In the genomic region with DNA sequence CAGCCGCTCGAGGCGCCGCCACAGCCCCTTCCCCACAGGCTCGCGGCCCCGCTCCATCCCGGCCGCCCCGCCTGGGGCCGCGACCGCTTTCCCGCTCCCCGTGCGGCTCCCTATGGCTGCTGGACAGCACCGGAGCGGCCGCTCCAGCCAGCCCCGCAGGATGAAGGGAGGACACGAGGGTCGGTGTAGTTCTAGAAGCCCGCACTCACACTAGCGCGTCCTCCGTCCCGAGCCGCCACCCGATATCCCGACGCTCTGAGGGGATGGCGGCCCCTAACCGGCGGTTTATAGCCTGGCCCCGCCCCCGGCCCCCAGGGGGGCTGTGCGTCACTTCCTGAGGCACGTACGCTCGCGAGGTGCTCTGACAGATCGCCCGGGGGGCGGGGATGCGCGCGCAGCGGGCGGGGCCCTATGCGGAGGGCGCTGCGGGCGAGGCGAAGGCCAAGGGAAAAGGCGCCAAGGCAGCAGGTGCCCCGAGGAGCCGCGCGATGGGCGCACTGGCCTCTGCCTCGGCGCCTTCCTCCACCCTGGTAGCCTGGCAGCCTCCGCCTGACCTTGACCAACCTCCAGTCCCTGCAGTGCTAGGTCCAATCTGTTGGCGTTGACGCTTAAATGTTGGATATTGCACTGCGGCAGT, we compare ENCODE assay signal across 1 cellular context.
TF ChIP-seq lines count a peak whose summit lies in the region.

A gene (minus strand): TSS at position 257 of the 637 bp plus-strand sequence. CDS start 4,991 bp downstream, outside the sequence.

TF ChIP-seq in HepG2, 621 proteins besides CTCF, POLR2A, EP300 and RAD21 (continued from another document and continues in another):
- TF ChIP-seq, protein P1, sequence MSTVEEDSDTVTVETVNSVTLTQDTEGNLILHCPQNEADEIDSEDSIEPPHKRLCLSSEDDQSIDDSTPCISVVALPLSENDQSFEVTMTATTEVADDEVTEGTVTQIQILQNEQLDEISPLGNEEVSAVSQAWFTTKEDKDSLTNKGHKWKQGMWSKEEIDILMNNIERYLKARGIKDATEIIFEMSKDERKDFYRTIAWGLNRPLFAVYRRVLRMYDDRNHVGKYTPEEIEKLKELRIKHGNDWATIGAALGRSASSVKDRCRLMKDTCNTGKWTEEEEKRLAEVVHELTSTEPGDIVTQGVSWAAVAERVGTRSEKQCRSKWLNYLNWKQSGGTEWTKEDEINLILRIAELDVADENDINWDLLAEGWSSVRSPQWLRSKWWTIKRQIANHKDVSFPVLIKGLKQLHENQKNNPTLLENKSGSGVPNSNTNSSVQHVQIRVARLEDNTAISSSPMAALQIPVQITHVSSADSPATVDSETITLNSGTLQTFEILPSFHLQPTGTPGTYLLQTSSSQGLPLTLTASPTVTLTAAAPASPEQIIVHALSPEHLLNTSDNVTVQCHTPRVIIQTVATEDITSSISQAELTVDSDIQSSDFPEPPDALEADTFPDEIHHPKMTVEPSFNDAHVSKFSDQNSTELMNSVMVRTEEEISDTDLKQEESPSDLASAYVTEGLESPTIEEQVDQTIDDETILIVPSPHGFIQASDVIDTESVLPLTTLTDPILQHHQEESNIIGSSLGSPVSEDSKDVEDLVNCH (CRISPR knock-in tag; IDR thresholded peaks at IDR 0.05): no peak; the same call in 1 of the 2 replicates
- TF ChIP-seq ZNF792 (CRISPR knock-in tag; IDR thresholded peaks at IDR 0.05) (peak; percentile 76), ZNF292 (CRISPR knock-in tag; IDR thresholded peaks at IDR 0.05; ENCODE audit: borderline replicate concordance, low read depth) (peak; percentile 49; the same call in 1 of the 2 replicates), MAZ (IDR thresholded peaks at IDR 0.05; ENCODE audit: borderline replicate concordance, low read depth, low read length) (peak; percentile 97), MAZ (CRISPR knock-in tag; IDR thresholded peaks at IDR 0.05; ENCODE audit: low read depth) (peak; percentile 97), CAMTA2 (CRISPR knock-in tag; IDR thresholded peaks at IDR 0.05; ENCODE audit: borderline replicate concordance) (peak; percentile 84; the same call in 1 of the 2 replicates), KAT7 (CRISPR knock-in tag; IDR thresholded peaks at IDR 0.05; ENCODE audit: borderline replicate concordance) (peak; percentile 79), ZMYM4 (CRISPR knock-in tag; IDR thresholded peaks at IDR 0.05) (peak; percentile 98), ZNF337 (CRISPR knock-in tag; IDR thresholded peaks at IDR 0.05; ENCODE audit: borderline replicate concordance, low read depth) (0 out of 2 replicates have a peak, but pooled peaks have one; percentile 59), ZNF441 (CRISPR knock-in tag; IDR thresholded peaks at IDR 0.05; ENCODE audit: borderline replicate concordance) (no peak), KDM4B (CRISPR knock-in tag; IDR thresholded peaks at IDR 0.05) (peak; percentile 39; the same call in 1 of the 2 replicates), ZNF720 (CRISPR knock-in tag; IDR thresholded peaks at IDR 0.05) (no peak), ZFP41 (CRISPR knock-in tag; IDR thresholded peaks at IDR 0.05; ENCODE audit: borderline replicate concordance) (no peak), NKX3-1 (CRISPR knock-in tag; IDR thresholded peaks at IDR 0.05) (no peak; the same call in 1 of the 2 replicates), MTA1 (CRISPR knock-in tag; IDR thresholded peaks at IDR 0.05; ENCODE audit: borderline replicate concordance) (peak; percentile 27; the same call in 1 of the 2 replicates), LCORL (IDR thresholded peaks at IDR 0.05) (no peak), LCORL (CRISPR knock-in tag; IDR thresholded peaks at IDR 0.05) (peak; percentile 19; the same call in 1 of the 2 replicates)
- TF ChIP-seq, protein P2, sequence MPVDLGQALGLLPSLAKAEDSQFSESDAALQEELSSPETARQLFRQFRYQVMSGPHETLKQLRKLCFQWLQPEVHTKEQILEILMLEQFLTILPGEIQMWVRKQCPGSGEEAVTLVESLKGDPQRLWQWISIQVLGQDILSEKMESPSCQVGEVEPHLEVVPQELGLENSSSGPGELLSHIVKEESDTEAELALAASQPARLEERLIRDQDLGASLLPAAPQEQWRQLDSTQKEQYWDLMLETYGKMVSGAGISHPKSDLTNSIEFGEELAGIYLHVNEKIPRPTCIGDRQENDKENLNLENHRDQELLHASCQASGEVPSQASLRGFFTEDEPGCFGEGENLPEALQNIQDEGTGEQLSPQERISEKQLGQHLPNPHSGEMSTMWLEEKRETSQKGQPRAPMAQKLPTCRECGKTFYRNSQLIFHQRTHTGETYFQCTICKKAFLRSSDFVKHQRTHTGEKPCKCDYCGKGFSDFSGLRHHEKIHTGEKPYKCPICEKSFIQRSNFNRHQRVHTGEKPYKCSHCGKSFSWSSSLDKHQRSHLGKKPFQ (CRISPR knock-in tag; IDR thresholded peaks at IDR 0.05; ENCODE audit: insufficient replicate concordance): peak; percentile 90
- TF ChIP-seq, protein P3, sequence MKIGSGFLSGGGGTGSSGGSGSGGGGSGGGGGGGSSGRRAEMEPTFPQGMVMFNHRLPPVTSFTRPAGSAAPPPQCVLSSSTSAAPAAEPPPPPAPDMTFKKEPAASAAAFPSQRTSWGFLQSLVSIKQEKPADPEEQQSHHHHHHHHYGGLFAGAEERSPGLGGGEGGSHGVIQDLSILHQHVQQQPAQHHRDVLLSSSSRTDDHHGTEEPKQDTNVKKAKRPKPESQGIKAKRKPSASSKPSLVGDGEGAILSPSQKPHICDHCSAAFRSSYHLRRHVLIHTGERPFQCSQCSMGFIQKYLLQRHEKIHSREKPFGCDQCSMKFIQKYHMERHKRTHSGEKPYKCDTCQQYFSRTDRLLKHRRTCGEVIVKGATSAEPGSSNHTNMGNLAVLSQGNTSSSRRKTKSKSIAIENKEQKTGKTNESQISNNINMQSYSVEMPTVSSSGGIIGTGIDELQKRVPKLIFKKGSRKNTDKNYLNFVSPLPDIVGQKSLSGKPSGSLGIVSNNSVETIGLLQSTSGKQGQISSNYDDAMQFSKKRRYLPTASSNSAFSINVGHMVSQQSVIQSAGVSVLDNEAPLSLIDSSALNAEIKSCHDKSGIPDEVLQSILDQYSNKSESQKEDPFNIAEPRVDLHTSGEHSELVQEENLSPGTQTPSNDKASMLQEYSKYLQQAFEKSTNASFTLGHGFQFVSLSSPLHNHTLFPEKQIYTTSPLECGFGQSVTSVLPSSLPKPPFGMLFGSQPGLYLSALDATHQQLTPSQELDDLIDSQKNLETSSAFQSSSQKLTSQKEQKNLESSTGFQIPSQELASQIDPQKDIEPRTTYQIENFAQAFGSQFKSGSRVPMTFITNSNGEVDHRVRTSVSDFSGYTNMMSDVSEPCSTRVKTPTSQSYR (CRISPR knock-in tag; IDR thresholded peaks at IDR 0.05; ENCODE audit: borderline replicate concordance): peak; percentile 33; the same call in 1 of the 2 replicates
- TF ChIP-seq, protein P4, sequence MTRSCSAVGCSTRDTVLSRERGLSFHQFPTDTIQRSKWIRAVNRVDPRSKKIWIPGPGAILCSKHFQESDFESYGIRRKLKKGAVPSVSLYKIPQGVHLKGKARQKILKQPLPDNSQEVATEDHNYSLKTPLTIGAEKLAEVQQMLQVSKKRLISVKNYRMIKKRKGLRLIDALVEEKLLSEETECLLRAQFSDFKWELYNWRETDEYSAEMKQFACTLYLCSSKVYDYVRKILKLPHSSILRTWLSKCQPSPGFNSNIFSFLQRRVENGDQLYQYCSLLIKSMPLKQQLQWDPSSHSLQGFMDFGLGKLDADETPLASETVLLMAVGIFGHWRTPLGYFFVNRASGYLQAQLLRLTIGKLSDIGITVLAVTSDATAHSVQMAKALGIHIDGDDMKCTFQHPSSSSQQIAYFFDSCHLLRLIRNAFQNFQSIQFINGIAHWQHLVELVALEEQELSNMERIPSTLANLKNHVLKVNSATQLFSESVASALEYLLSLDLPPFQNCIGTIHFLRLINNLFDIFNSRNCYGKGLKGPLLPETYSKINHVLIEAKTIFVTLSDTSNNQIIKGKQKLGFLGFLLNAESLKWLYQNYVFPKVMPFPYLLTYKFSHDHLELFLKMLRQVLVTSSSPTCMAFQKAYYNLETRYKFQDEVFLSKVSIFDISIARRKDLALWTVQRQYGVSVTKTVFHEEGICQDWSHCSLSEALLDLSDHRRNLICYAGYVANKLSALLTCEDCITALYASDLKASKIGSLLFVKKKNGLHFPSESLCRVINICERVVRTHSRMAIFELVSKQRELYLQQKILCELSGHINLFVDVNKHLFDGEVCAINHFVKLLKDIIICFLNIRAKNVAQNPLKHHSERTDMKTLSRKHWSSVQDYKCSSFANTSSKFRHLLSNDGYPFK (CRISPR knock-in tag; IDR thresholded peaks at IDR 0.05; ENCODE audit: borderline replicate concordance): peak; percentile 15; the same call in 1 of the 2 replicates
- TF ChIP-seq, protein P5, sequence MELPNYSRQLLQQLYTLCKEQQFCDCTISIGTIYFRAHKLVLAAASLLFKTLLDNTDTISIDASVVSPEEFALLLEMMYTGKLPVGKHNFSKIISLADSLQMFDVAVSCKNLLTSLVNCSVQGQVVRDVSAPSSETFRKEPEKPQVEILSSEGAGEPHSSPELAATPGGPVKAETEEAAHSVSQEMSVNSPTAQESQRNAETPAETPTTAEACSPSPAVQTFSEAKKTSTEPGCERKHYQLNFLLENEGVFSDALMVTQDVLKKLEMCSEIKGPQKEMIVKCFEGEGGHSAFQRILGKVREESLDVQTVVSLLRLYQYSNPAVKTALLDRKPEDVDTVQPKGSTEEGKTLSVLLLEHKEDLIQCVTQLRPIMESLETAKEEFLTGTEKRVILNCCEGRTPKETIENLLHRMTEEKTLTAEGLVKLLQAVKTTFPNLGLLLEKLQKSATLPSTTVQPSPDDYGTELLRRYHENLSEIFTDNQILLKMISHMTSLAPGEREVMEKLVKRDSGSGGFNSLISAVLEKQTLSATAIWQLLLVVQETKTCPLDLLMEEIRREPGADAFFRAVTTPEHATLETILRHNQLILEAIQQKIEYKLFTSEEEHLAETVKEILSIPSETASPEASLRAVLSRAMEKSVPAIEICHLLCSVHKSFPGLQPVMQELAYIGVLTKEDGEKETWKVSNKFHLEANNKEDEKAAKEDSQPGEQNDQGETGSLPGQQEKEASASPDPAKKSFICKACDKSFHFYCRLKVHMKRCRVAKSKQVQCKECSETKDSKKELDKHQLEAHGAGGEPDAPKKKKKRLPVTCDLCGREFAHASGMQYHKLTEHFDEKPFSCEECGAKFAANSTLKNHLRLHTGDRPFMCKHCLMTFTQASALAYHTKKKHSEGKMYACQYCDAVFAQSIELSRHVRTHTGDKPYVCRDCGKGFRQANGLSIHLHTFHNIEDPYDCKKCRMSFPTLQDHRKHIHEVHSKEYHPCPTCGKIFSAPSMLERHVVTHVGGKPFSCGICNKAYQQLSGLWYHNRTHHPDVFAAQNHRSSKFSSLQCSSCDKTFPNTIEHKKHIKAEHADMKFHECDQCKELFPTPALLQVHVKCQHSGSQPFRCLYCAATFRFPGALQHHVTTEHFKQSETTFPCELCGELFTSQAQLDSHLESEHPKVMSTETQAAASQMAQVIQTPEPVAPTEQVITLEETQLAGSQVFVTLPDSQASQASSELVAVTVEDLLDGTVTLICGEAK (IDR thresholded peaks at IDR 0.05): no peak
- TF ChIP-seq, protein P5 (CRISPR knock-in tag; IDR thresholded peaks at IDR 0.05): 0 out of 2 replicates have a peak, but pooled peaks have one; percentile 45
- TF ChIP-seq, protein P6, sequence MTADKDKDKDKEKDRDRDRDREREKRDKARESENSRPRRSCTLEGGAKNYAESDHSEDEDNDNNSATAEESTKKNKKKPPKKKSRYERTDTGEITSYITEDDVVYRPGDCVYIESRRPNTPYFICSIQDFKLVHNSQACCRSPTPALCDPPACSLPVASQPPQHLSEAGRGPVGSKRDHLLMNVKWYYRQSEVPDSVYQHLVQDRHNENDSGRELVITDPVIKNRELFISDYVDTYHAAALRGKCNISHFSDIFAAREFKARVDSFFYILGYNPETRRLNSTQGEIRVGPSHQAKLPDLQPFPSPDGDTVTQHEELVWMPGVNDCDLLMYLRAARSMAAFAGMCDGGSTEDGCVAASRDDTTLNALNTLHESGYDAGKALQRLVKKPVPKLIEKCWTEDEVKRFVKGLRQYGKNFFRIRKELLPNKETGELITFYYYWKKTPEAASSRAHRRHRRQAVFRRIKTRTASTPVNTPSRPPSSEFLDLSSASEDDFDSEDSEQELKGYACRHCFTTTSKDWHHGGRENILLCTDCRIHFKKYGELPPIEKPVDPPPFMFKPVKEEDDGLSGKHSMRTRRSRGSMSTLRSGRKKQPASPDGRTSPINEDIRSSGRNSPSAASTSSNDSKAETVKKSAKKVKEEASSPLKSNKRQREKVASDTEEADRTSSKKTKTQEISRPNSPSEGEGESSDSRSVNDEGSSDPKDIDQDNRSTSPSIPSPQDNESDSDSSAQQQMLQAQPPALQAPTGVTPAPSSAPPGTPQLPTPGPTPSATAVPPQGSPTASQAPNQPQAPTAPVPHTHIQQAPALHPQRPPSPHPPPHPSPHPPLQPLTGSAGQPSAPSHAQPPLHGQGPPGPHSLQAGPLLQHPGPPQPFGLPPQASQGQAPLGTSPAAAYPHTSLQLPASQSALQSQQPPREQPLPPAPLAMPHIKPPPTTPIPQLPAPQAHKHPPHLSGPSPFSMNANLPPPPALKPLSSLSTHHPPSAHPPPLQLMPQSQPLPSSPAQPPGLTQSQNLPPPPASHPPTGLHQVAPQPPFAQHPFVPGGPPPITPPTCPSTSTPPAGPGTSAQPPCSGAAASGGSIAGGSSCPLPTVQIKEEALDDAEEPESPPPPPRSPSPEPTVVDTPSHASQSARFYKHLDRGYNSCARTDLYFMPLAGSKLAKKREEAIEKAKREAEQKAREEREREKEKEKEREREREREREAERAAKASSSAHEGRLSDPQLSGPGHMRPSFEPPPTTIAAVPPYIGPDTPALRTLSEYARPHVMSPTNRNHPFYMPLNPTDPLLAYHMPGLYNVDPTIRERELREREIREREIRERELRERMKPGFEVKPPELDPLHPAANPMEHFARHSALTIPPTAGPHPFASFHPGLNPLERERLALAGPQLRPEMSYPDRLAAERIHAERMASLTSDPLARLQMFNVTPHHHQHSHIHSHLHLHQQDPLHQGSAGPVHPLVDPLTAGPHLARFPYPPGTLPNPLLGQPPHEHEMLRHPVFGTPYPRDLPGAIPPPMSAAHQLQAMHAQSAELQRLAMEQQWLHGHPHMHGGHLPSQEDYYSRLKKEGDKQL (CRISPR knock-in tag; IDR thresholded peaks at IDR 0.05; ENCODE audit: low read depth): peak; percentile 72
